22 cellular contexts compared by ENCODE assay signal in genomic region chr3:126606021-126606420, GRCh38.
"Had no signal": no experiment of that assay in that cellular context is flagged by ENCODE, and none has a peak within 500 bp of the region (broad histone marks: within the 10 kb centered on the region; RNA-seq: fewer than 3 reads in every experiment).

No MANE protein-coding gene starts in this region.

- H3K27ac Mint-ChIP-seq: activated CD8-positive, alpha-beta T cell treated with anti-CD3 and anti-CD28 coated beads for 36 hours; activated naive CD4-positive, alpha-beta T cell treated with anti-CD3 and anti-CD28 coated beads, Interleukin-2, amount 10 ng/mL, durations not matched to agents 7 days and 5 days; activated naive CD8-positive, alpha-beta T cell treated with anti-CD3 and anti-CD28 coated beads for 36 hours; activated T-cell treated with anti-CD3 and anti-CD28 coated beads, Interleukin-2, amount 50 U/mL, for 72 hours; activated T-helper 2 cell treated with anti-CD3 and anti-CD28 coated beads, Interferon-gamma antibody, Interleukin-2, Interleukin-4, amounts not matched to agents 10 μg/mL and 5 μg/mL and 100 μg/mL, durations not matched to agents 14 hours and 24 hours and 36 hours; T-cell had no signal

- H3K27ac ChIP-seq: brain microvascular endothelial cell, KMS-11, SK-N-MC had no signal

- H3K9me3 Mint-ChIP-seq: activated naive CD4-positive, alpha-beta T cell treated with anti-CD3 and anti-CD28 coated beads, Interleukin-2, amount 10 ng/mL, durations not matched to agents 7 days and 5 days; activated T-cell treated with anti-CD3 and anti-CD28 coated beads, Interleukin-2, amount 50 U/mL, for 72 hours; activated T-helper 2 cell treated with anti-CD3 and anti-CD28 coated beads, Interferon-gamma antibody, Interleukin-2, Interleukin-4, amounts not matched to agents 10 μg/mL and 5 μg/mL and 100 μg/mL, durations not matched to agents 14 hours and 24 hours and 36 hours; T-cell had no signal

- H3K4me1 Mint-ChIP-seq: T-cell had no signal

- DNase-seq: activated CD4-positive, alpha-beta T cell treated with anti-CD3 and anti-CD28 coated beads for 4 hours; activated CD8-positive, alpha-beta memory T cell treated with anti-CD3 and anti-CD28 coated beads, Interleukin-2, amount 50 U/mL, for 4 hours; activated CD8-positive, alpha-beta T cell treated with anti-CD3 and anti-CD28 coated beads for 36 hours; activated gamma-delta T cell treated with Interleukin-2 at 50 U/mL for 16 hours; activated naive CD4-positive, alpha-beta T cell treated with anti-CD3 and anti-CD28 coated beads, Interleukin-2, amount 10 ng/mL, durations not matched to agents 7 days and 5 days; activated naive CD8-positive, alpha-beta T cell treated with anti-CD3 and anti-CD28 coated beads for 36 hours; activated T-cell treated with anti-CD3 and anti-CD28 coated beads, Interleukin-2, amount 50 U/mL, for 72 hours; brain microvascular endothelial cell; NCI-H1092; NCI-H1417; NCI-H1930; NCI-H2171; NCI-H226; NCI-H526; NCI-H82; RPMI8226; T-cell had no signal

- H3K27me3 Mint-ChIP-seq: activated CD8-positive, alpha-beta T cell treated with anti-CD3 and anti-CD28 coated beads for 36 hours; activated naive CD8-positive, alpha-beta T cell treated with anti-CD3 and anti-CD28 coated beads for 36 hours had no signal

- H3K4me3 Mint-ChIP-seq: activated CD8-positive, alpha-beta T cell treated with anti-CD3 and anti-CD28 coated beads for 36 hours; activated naive CD4-positive, alpha-beta T cell treated with anti-CD3 and anti-CD28 coated beads, Interleukin-2, amount 10 ng/mL, durations not matched to agents 7 days and 5 days; activated naive CD8-positive, alpha-beta T cell treated with anti-CD3 and anti-CD28 coated beads for 36 hours; activated T-cell treated with anti-CD3 and anti-CD28 coated beads, Interleukin-2, amount 50 U/mL, for 72 hours; T-cell had no signal

- H3K36me3 Mint-ChIP-seq: activated naive CD4-positive, alpha-beta T cell treated with anti-CD3 and anti-CD28 coated beads, Interleukin-2, amount 10 ng/mL, durations not matched to agents 7 days and 5 days had no signal

- ATAC-seq: activated CD4-positive, CD25-positive, alpha-beta regulatory T cell treated with anti-CD3 and anti-CD28 coated beads, Interleukin-2, amount 50 U/mL, for 24 hours; activated CD8-positive, alpha-beta T cell treated with anti-CD3 and anti-CD28 coated beads for 36 hours; activated T-cell treated with anti-CD3 and anti-CD28 coated beads, Interleukin-2, amount 50 U/mL, for 72 hours; Right ventricle myocardium inferior; T-cell had no signal
